In genomic region chr22:29288837-29289236, GRCh38 we compare ENCODE assay signal across 15 cellular contexts. TPM values are rescaled to one million over a fixed set of nuclear protein-coding genes. Genes with fewer than 3 reads are reported as not detected.
"Had no signal": no experiment of that assay in that cellular context is flagged by ENCODE, and none has a peak within 500 bp of the region (broad histone marks: within the 10 kb centered on the region; RNA-seq: fewer than 3 reads in every experiment).

No MANE protein-coding gene starts in this region.

- H3K27me3 Mint-ChIP-seq: brain; dendritic cell treated with granulocyte-macrophage colony-stimulating factor and Interleukin-4, amounts not matched to agents 40 ng/mL and 50 ng/mL, for 4 days; naive thymus-derived CD4-positive, alpha-beta T cell; progenitor cell of endocrine pancreas had no signal

- H3K4me2 ChIP-seq: smooth muscle cell had no signal

- H3K4me3 Mint-ChIP-seq: activated T-cell treated with anti-CD3 and anti-CD28 coated beads, Interleukin-2, amount 50 U/mL, for 4 hours; brain; dendritic cell treated with granulocyte-macrophage colony-stimulating factor and Interleukin-4, amounts not matched to agents 40 ng/mL and 50 ng/mL, for 4 days; naive thymus-derived CD4-positive, alpha-beta T cell; T-helper 2 cell treated with Interferon-gamma antibody and Interleukin-4, amounts not matched to agents 5 μg/mL and 100 μg/mL, for 36 hours had no signal

- DNase-seq: activated T-cell treated with anti-CD3 and anti-CD28 coated beads, Interleukin-2, amount 50 U/mL, for 4 hours; amygdala; cerebellar nuclear complex; naive thymus-derived CD4-positive, alpha-beta T cell; nucleus accumbens; right cardiac atrium; SW 1271; trophoblast cell had no signal

- H3K4me3 ChIP-seq: lung, smooth muscle cell had no signal

- H3K27ac Mint-ChIP-seq: dendritic cell treated with granulocyte-macrophage colony-stimulating factor and Interleukin-4, amounts not matched to agents 40 ng/mL and 50 ng/mL, for 4 days; progenitor cell of endocrine pancreas; T-helper 2 cell treated with Interferon-gamma antibody and Interleukin-4, amounts not matched to agents 5 μg/mL and 100 μg/mL, for 36 hours had no signal

- H3K9me3 Mint-ChIP-seq: activated T-cell treated with anti-CD3 and anti-CD28 coated beads, Interleukin-2, amount 50 U/mL, for 4 hours; brain; dendritic cell treated with granulocyte-macrophage colony-stimulating factor and Interleukin-4, amounts not matched to agents 40 ng/mL and 50 ng/mL, for 4 days; naive thymus-derived CD4-positive, alpha-beta T cell; T-helper 2 cell treated with Interferon-gamma antibody and Interleukin-4, amounts not matched to agents 5 μg/mL and 100 μg/mL, for 36 hours had no signal

- ATAC-seq: activated T-cell treated with anti-CD3 and anti-CD28 coated beads, Interleukin-2, amount 50 U/mL, for 4 hours; esophagus mucosa; naive thymus-derived CD4-positive, alpha-beta T cell; right cardiac atrium had no signal

RNA-seq across cellular contexts. Expression of gene RASL10A, which starts 26.7 kb away (rescaled TPM):
- total RNA-seq: smooth muscle cell had no signal
- polyA plus RNA-seq: naive thymus-derived CD4-positive, alpha-beta T cell; smooth muscle cell had no signal
